ENCODE assay signal across 11 cellular contexts in the genomic region with DNA sequence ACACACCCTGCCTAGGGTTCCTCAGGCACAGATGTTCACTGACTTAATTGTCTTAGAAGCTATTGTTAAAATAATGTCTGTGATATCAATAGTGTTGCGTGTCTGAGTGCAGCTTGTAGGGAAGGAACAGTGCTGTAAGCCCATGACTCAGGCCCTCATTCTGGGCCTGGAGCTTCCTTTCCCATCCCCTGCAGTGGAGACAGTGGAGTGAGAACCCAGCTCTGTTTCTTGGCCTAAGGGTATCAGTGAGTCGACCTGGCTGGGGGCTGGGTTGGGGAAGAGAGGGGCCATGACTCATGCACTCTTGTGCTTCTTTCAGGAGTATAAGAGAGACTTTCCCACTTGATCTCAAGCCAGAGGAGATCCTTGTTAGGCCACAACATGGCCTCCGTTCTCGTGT.
DNase-seq lines count a peak whose midpoint lies in the region; FAIRE-seq and TF ChIP-seq lines count a peak whose summit lies in the region.
"Had no signal": no experiment of that assay in that cellular context is flagged by ENCODE, and none has a peak within 500 bp of the region (broad histone marks: within the 10 kb centered on the region; RNA-seq: fewer than 3 reads in every experiment).

No MANE protein-coding gene starts in this region.

- POLR2A ChIA-PET in OCI-LY7 (lab: Charles Lee): no interaction called here

- H2BK120ac ChIP-seq in mesenchymal stem cell (ENCODE audit: low read depth, low read length): no peak overlapping the region

- no peak overlapping the region for H4K8ac ChIP-seq in mesenchymal stem cell (ENCODE audit: low read length)

- H4K20me1 ChIP-seq in astrocyte (ENCODE audit: insufficient read depth, low read length): no peaks in the 10 kb centered on the region
- no peaks in the 10 kb centered on the region for H4K20me1 ChIP-seq in OCI-LY7 (ENCODE audit: insufficient read depth, low read length)

- H4K91ac ChIP-seq in mesenchymal stem cell (ENCODE audit: low read length): no peak overlapping the region

- no peak overlapping the region for H2AK5ac ChIP-seq in mesenchymal stem cell (ENCODE audit: low read length, severe bottlenecking)

- TF ChIP-seq CTCF in astrocyte (IDR thresholded peaks at IDR 0.05; ENCODE audit: insufficient read depth, low read depth, low read length) (no peak), OCI-LY7 (conservative IDR thresholded peaks at IDR 0.05; ENCODE audit: low read length) (no peak)

- no peak overlapping the region for H3K4me3 Mint-ChIP-seq in astrocyte (ENCODE audit: unreplicated experiment)
- H3K4me3 Mint-ChIP-seq: stimulated activated naive B cell treated with anti-CD40 and anti-IgM and Interleukin-4, amounts not matched to agents 10 μg/mL and 1 μg/mL and 100 μg/mL, for 72 hours had no signal

- H3K23ac ChIP-seq in mesenchymal stem cell (ENCODE audit: low read length in 2 of 2): no peak overlapping the region

- H3K9ac ChIP-seq in astrocyte (ENCODE audit: low read length): no peak overlapping the region
- peak overlapping the region; percentile 25 for H3K9ac ChIP-seq in mesenchymal stem cell (ENCODE audit: low read length)

- FAIRE-seq in astrocyte (lab: Jason Lieb, UNC): no peak

- whole genome bisulfite sequencing in mesenchymal stem cell: 67% methylated on average over 4 of the region's 4 CpGs

- H3K14ac ChIP-seq in mesenchymal stem cell (ENCODE audit: low read length in 2 of 2): no peak overlapping the region

- no peaks in the 10 kb centered on the region for H3K79me1 ChIP-seq in mesenchymal stem cell (replicated peaks; ENCODE audit: low read length, poor library complexity, severe bottlenecking)

- intact Hi-C loops in OCI-LY7 (cut with micrococcal nuclease; ENCODE audit: unreplicated experiment): loop anchor here (10.0 kb wide), 1 partner anchor 52 kb away; no protein-coding TSS in a partner anchor

- no TSS peak for BruUV-seq in OCI-LY7 (replicated peaks; lab: Mats Ljungman, UMichigan)

- CTCF ChIA-PET in OCI-LY7 (lab: Charles Lee; ENCODE audit: unreplicated experiment): no interaction called here

- H3K36me3 Mint-ChIP-seq in astrocyte (ENCODE audit: low read depth, unreplicated experiment): no peaks in the 10 kb centered on the region
- H3K36me3 Mint-ChIP-seq: stimulated activated naive B cell treated with anti-CD40 and anti-IgM and Interleukin-4, amounts not matched to agents 10 μg/mL and 1 μg/mL and 100 μg/mL, for 72 hours had no signal

- H3K18ac ChIP-seq in mesenchymal stem cell (ENCODE audit: low read depth in 1 of 2, low read length in 2 of 2): no peak overlapping the region

- H3K27me3 ChIP-seq in astrocyte (ENCODE audit: insufficient read depth, low read length) (no peaks in the 10 kb centered on the region), mesenchymal stem cell (ENCODE audit: control insufficient read depth in 1 of 2, insufficient read depth in 1 of 2, low read length in 2 of 2) (peaks cover 4 to 16% of the 10 kb centered on the region in 2 experiments)
- H3K27me3 ChIP-seq: gastrocnemius medialis had no signal

- H3K36me3 ChIP-seq in astrocyte (ENCODE audit: insufficient read depth, low read length) (no peaks in the 10 kb centered on the region), mesenchymal stem cell (ENCODE audit: control insufficient read depth in 1 of 2, insufficient read depth in 2 of 2, low read depth in 1 of 2, low read length in 2 of 2) (no peaks in the 10 kb centered on the region), OCI-LY7 (ENCODE audit: insufficient read depth, low read length) (no peaks in the 10 kb centered on the region)
- H3K36me3 ChIP-seq: gastrocnemius medialis had no signal

- H2BK5ac ChIP-seq in mesenchymal stem cell (ENCODE audit: low read depth, low read length, poor library complexity, severe bottlenecking): no peak overlapping the region

- peaks cover 2% of the 10 kb centered on the region for H3K9me3 Mint-ChIP-seq in astrocyte (ENCODE audit: unreplicated experiment)
- H3K9me3 Mint-ChIP-seq: stimulated activated naive B cell treated with anti-CD40 and anti-IgM and Interleukin-4, amounts not matched to agents 10 μg/mL and 1 μg/mL and 100 μg/mL, for 72 hours had no signal

- H3K27ac ChIP-seq in astrocyte (ENCODE audit: low read depth, low read length): no peak overlapping the region
- no peak overlapping the region for H3K27ac ChIP-seq in mesenchymal stem cell (ENCODE audit: low read length, poor library complexity, severe bottlenecking)
- H3K27ac ChIP-seq in OCI-LY7 (ENCODE audit: low read depth, low read length, poor library complexity, severe bottlenecking): no peak overlapping the region
- H3K27ac ChIP-seq: gastrocnemius medialis had no signal

- peak overlapping the region; percentile 93 for H3K27ac Mint-ChIP-seq in astrocyte (ENCODE audit: unreplicated experiment)
- H3K27ac Mint-ChIP-seq: stimulated activated naive B cell treated with anti-CD40 and anti-IgM and Interleukin-4, amounts not matched to agents 10 μg/mL and 1 μg/mL and 100 μg/mL, for 72 hours had no signal

- H3K27me3 Mint-ChIP-seq in astrocyte (ENCODE audit: low read depth, unreplicated experiment): no peaks in the 10 kb centered on the region

- no peaks in the 10 kb centered on the region for H3K9me2 ChIP-seq in OCI-LY7 (ENCODE audit: insufficient read depth, low read length)

- H3K4me1 Mint-ChIP-seq in astrocyte (ENCODE audit: low read depth, unreplicated experiment): peaks cover 13% of the 10 kb centered on the region
- H3K4me1 Mint-ChIP-seq: stimulated activated naive B cell treated with anti-CD40 and anti-IgM and Interleukin-4, amounts not matched to agents 10 μg/mL and 1 μg/mL and 100 μg/mL, for 72 hours had no signal

- H3K4me1 ChIP-seq in astrocyte (ENCODE audit: insufficient read depth, low read length) (no peaks in the 10 kb centered on the region), mesenchymal stem cell (ENCODE audit: control insufficient read depth, insufficient read depth, low read depth, low read length) (no peaks in the 10 kb centered on the region), OCI-LY7 (ENCODE audit: insufficient read depth, low read length, poor library complexity, severe bottlenecking) (no peaks in the 10 kb centered on the region)
- H3K4me1 ChIP-seq: gastrocnemius medialis had no signal

- H3K79me2 ChIP-seq in astrocyte (ENCODE audit: insufficient read depth, low read length) (no peaks in the 10 kb centered on the region), OCI-LY7 (ENCODE audit: insufficient read depth, low read depth, low read length) (no peaks in the 10 kb centered on the region)

- H3K4me2 ChIP-seq in astrocyte (ENCODE audit: low read length) (no peak overlapping the region), mesenchymal stem cell (ENCODE audit: low read length, poor library complexity, severe bottlenecking) (no peak overlapping the region), OCI-LY7 (ENCODE audit: low read length) (no peak overlapping the region)

- H2BK15ac ChIP-seq in mesenchymal stem cell (ENCODE audit: low read depth, poor library complexity, severe bottlenecking): no peak overlapping the region

- H3K9me3 ChIP-seq in astrocyte (ENCODE audit: insufficient read depth, low read depth, low read length) (no peaks in the 10 kb centered on the region), mesenchymal stem cell (ENCODE audit: control insufficient read depth, low read length) (no peaks in the 10 kb centered on the region), OCI-LY7 (ENCODE audit: low read length) (no peaks in the 10 kb centered on the region)
- H3K9me3 ChIP-seq: gastrocnemius medialis had no signal

- H3K4ac ChIP-seq in mesenchymal stem cell (ENCODE audit: low read depth in 1 of 2, low read length in 2 of 2): no peak overlapping the region

- H3K4me3 ChIP-seq in astrocyte (ENCODE audit: insufficient read depth, low read depth, low read length) (no peak overlapping the region), mesenchymal stem cell (ENCODE audit: insufficient read depth in 1 of 2, low read depth in 1 of 2, low read length in 2 of 2) (no peak overlapping the region), OCI-LY7 (ENCODE audit: low read depth, low read length, poor library complexity, severe bottlenecking) (no peak overlapping the region)
- H3K4me3 ChIP-seq: gastrocnemius medialis had no signal

- no peak overlapping the region for H2BK12ac ChIP-seq in mesenchymal stem cell (ENCODE audit: low read length in 2 of 2)

- peak; percentile 68 for DNase-seq in NCI-H2171 treated with DMSO at 0.1 percent for 48 hours (lab: John Stamatoyannopoulos, UW)
- DNase-seq in NCI-H2171 (lab: John Stamatoyannopoulos, UW): no peak
- peak; percentile 4 for DNase-seq in HS-5 (ENCODE audit: low read depth)
- DNase-seq in astrocyte (ENCODE audit: low read depth): peak; percentile 11
- DNase-seq in mesenchymal stem cell: peak; percentile 39
- DNase-seq in activated CD8-positive, alpha-beta memory T cell treated with anti-CD3 and anti-CD28 coated beads, Interleukin-2, amount 50 U/mL, for 4 hours: no peak
- DNase-seq in medulla oblongata (ENCODE audit: extremely low spot score): no peak
- DNase-seq in OCI-LY7 (ENCODE audit: low spot score): no peak
- DNase-seq: gastrocnemius medialis; NCI-H524 treated with DMSO at 0.1 percent for 48 hours; stimulated activated naive B cell treated with anti-CD40 and anti-IgM and Interleukin-4, amounts not matched to agents 10 μg/mL and 1 μg/mL and 100 μg/mL, for 72 hours had no signal

- H2AFZ ChIP-seq in astrocyte (ENCODE audit: low read depth, low read length): no peak overlapping the region
- no peak overlapping the region for H2AFZ ChIP-seq in mesenchymal stem cell (ENCODE audit: low read depth, low read length)
- H2AFZ ChIP-seq in OCI-LY7 (ENCODE audit: low read length): no peak overlapping the region

Comparison
In these comparisons a context has a peak if more than half of its experiments do, and no peak if none do; other contexts are left out.
1. DNase-seq: peak in NCI-H2171 treated with DMSO at 0.1 percent for 48 hours (single experiment), HS-5 (single experiment), astrocyte (single experiment) and mesenchymal stem cell (single experiment); none in NCI-H2171 (single experiment), activated CD8-positive, alpha-beta memory T cell treated with anti-CD3 and anti-CD28 coated beads, Interleukin-2, amount 50 U/mL, for 4 hours (single experiment), medulla oblongata (single experiment) and OCI-LY7 (single experiment).